ENCODE assay signal across 1 cellular context in the genomic region with DNA sequence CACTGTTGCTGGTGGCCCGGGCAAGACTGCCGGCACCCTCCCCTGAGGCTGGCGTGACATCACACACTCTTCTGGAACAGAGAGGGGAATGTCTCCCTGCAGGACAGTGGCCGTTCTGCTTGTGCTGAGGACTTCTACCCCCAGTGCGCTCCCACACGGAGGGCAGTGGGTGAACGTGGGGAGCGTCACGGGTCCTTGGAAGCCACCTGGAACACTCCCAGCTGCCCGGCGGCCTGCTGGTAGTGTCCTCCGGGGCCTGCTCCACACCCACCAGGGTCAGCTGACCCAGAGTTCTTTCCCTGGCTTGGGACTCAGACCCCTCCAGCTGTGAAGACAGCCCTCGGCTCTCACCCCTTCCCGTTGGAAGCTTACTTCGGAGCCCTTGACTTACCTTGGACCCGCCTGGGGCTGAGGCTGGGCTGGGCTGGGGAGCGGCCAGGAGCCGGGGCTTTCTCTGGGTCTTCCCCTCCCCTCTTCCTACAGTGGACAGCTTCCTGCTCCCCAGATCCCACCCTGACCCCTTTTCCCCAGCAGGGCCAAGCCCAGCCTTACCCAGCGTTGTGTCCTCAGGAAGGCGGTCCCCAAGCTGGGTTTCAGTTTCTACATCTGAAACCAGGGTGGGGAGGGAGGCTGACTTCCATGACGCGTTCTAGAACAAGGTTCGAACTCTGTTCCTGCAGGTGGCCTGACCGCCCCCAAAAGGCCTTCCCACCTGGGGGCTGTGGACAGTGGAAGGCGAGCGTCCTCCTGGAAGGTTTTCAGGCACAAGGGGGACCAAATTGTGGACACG.
TF ChIP-seq lines count a peak whose summit lies in the region.

No MANE protein-coding gene starts in this region.

TF ChIP-seq in SK-N-SH treated with all-trans-retinoic acid at 6 μM for 48 hours, 23 proteins besides CTCF, POLR2A, EP300 and RAD21 (continued from another document):
- TF ChIP-seq, protein P1, sequence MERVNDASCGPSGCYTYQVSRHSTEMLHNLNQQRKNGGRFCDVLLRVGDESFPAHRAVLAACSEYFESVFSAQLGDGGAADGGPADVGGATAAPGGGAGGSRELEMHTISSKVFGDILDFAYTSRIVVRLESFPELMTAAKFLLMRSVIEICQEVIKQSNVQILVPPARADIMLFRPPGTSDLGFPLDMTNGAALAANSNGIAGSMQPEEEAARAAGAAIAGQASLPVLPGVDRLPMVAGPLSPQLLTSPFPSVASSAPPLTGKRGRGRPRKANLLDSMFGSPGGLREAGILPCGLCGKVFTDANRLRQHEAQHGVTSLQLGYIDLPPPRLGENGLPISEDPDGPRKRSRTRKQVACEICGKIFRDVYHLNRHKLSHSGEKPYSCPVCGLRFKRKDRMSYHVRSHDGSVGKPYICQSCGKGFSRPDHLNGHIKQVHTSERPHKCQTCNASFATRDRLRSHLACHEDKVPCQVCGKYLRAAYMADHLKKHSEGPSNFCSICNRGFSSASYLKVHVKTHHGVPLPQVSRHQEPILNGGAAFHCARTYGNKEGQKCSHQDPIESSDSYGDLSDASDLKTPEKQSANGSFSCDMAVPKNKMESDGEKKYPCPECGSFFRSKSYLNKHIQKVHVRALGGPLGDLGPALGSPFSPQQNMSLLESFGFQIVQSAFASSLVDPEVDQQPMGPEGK (CRISPR knock-in tag; IDR thresholded peaks at IDR 0.05; ENCODE audit: borderline replicate concordance): no peak
- TF ChIP-seq, protein P2, sequence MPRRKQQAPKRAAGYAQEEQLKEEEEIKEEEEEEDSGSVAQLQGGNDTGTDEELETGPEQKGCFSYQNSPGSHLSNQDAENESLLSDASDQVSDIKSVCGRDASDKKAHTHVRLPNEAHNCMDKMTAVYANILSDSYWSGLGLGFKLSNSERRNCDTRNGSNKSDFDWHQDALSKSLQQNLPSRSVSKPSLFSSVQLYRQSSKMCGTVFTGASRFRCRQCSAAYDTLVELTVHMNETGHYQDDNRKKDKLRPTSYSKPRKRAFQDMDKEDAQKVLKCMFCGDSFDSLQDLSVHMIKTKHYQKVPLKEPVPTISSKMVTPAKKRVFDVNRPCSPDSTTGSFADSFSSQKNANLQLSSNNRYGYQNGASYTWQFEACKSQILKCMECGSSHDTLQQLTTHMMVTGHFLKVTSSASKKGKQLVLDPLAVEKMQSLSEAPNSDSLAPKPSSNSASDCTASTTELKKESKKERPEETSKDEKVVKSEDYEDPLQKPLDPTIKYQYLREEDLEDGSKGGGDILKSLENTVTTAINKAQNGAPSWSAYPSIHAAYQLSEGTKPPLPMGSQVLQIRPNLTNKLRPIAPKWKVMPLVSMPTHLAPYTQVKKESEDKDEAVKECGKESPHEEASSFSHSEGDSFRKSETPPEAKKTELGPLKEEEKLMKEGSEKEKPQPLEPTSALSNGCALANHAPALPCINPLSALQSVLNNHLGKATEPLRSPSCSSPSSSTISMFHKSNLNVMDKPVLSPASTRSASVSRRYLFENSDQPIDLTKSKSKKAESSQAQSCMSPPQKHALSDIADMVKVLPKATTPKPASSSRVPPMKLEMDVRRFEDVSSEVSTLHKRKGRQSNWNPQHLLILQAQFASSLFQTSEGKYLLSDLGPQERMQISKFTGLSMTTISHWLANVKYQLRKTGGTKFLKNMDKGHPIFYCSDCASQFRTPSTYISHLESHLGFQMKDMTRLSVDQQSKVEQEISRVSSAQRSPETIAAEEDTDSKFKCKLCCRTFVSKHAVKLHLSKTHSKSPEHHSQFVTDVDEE (CRISPR knock-in tag; IDR thresholded peaks at IDR 0.05): no peak
- TF ChIP-seq ESRRG (CRISPR knock-in tag; IDR thresholded peaks at IDR 0.05) (no peak), SNAI2 (CRISPR knock-in tag; IDR thresholded peaks at IDR 0.05) (no peak), ZFP3 (CRISPR knock-in tag; IDR thresholded peaks at IDR 0.05) (no peak), GLIS3 (CRISPR knock-in tag; IDR thresholded peaks at IDR 0.05) (no peak)
